In genomic region chr19:17456127-17456526, GRCh38 we compare ENCODE assay signal across 40 cellular contexts. TPM values are rescaled to one million over a fixed set of nuclear protein-coding genes. Genes with fewer than 3 reads are reported as not detected.
"Had no signal": no experiment of that assay in that cellular context is flagged by ENCODE, and none has a peak within 500 bp of the region (broad histone marks: within the 10 kb centered on the region; RNA-seq: fewer than 3 reads in every experiment).

No MANE protein-coding gene starts in this region.

- H3K27me3 ChIP-seq: ascending aorta had no signal

- H3K36me3 Mint-ChIP-seq: activated naive CD4-positive, alpha-beta T cell treated with anti-CD3 and anti-CD28 coated beads, Interleukin-2, amount 10 ng/mL, durations not matched to agents 7 days and 5 days; activated naive CD8-positive, alpha-beta T cell treated with anti-CD3 and anti-CD28 coated beads, Interleukin-2, amount 10 ng/mL, durations not matched to agents 7 days and 5 days; naive B cell; stimulated activated memory B cell treated with anti-CD40 and anti-IgM and Interleukin-4, amounts not matched to agents 10 μg/mL and 1 μg/mL and 100 μg/mL, for 72 hours; WTC11 had no signal

- H3K79me2 ChIP-seq: parathyroid adenoma had no signal

- H3K4me3 ChIP-seq: ascending aorta, coronary artery, left lung, lower lobe of right lung, mucosa of descending colon, right atrium auricular region, smooth muscle cell, upper lobe of left lung, vagina had no signal

- DNase-seq: activated CD4-positive, alpha-beta memory T cell treated with anti-CD3 and anti-CD28 coated beads, Interleukin-2, amount 10 ng/mL, durations not matched to agents 7 days and 5 days; activated CD4-positive, alpha-beta T cell treated with anti-CD3 and anti-CD28 coated beads for 1 hour; activated CD4-positive, alpha-beta T cell treated with anti-CD3 and anti-CD28 coated beads, Interleukin-2, amount 10 ng/mL, durations not matched to agents 7 days and 5 days; activated CD8-positive, alpha-beta memory T cell treated with anti-CD3 and anti-CD28 coated beads, Interleukin-2, amount 50 U/mL, for 48 hours; activated gamma-delta T cell; activated naive CD4-positive, alpha-beta T cell treated with anti-CD3 and anti-CD28 coated beads, Interleukin-2, amount 10 ng/mL, durations not matched to agents 7 days and 5 days; activated naive CD8-positive, alpha-beta T cell treated with anti-CD3 and anti-CD28 coated beads, Interleukin-2, amount 10 ng/mL, durations not matched to agents 7 days and 5 days; activated T-cell treated with anti-CD3 and anti-CD28 coated beads, Interleukin-2, amount 50 U/mL, for 24 hours; brain microvascular endothelial cell; effector memory CD8-positive, alpha-beta T cell; foreskin fibroblast; head of caudate nucleus; hippocampal formation; left lung; lower lobe of right lung; mucosa of descending colon; naive B cell; nucleus accumbens; stimulated activated CD4-positive, alpha-beta T cell treated with anti-CD3 and anti-CD28 coated beads, Interleukin-1b, Interleukin-23, amount 100 ng/mL, for 48 hours; stimulated activated CD4-positive, alpha-beta T cell treated with anti-CD3 and anti-CD28 coated beads, Interleukin-4, amount 100 ng/mL, for 4 hours; stimulated activated CD8-positive, alpha-beta memory T cell treated with anti-CD3 and anti-CD28 coated beads, Interleukin-4, amount 100 ng/mL, for 48 hours; stimulated activated naive CD8-positive, alpha-beta T cell treated with anti-CD3 and anti-CD28 coated beads, Interleukin-15, amount 100 ng/mL, for 72 hours; substantia nigra; T-helper 2 cell had no signal

- H3K4me1 ChIP-seq: left lung, lower lobe of right lung, parathyroid adenoma had no signal

- H3K4me3 Mint-ChIP-seq: activated CD4-positive, alpha-beta memory T cell treated with anti-CD3 and anti-CD28 coated beads, Interleukin-2, amount 10 ng/mL, durations not matched to agents 7 days and 5 days; activated CD4-positive, alpha-beta T cell treated with anti-CD3 and anti-CD28 coated beads, Interleukin-2, amount 10 ng/mL, durations not matched to agents 7 days and 5 days; activated naive CD4-positive, alpha-beta T cell treated with anti-CD3 and anti-CD28 coated beads, Interleukin-2, amount 10 ng/mL, durations not matched to agents 7 days and 5 days; activated naive CD8-positive, alpha-beta T cell treated with anti-CD3 and anti-CD28 coated beads, Interleukin-2, amount 10 ng/mL, durations not matched to agents 7 days and 5 days; activated T-cell treated with anti-CD3 and anti-CD28 coated beads, Interleukin-2, amount 50 U/mL, for 24 hours; effector memory CD8-positive, alpha-beta T cell; naive B cell; nephron progenitor cell; stimulated activated memory B cell treated with anti-CD40 and anti-IgM and Interleukin-4, amounts not matched to agents 10 μg/mL and 1 μg/mL and 100 μg/mL, for 72 hours; stimulated activated naive CD8-positive, alpha-beta T cell treated with anti-CD3 and anti-CD28 coated beads, Interleukin-15, amount 100 ng/mL, for 72 hours had no signal

- H3K4me2 ChIP-seq: smooth muscle cell had no signal

- H3K36me3 ChIP-seq: ascending aorta, brain microvascular endothelial cell, left lung, lower lobe of right lung, right atrium auricular region, upper lobe of left lung, vagina had no signal

- H3K9me3 ChIP-seq: ascending aorta, left lung, lower lobe of right lung, mucosa of descending colon, right atrium auricular region, upper lobe of left lung, vagina had no signal

- H3K4me1 Mint-ChIP-seq: activated CD4-positive, alpha-beta T cell treated with anti-CD3 and anti-CD28 coated beads, Interleukin-2, amount 10 ng/mL, durations not matched to agents 7 days and 5 days; activated naive CD8-positive, alpha-beta T cell treated with anti-CD3 and anti-CD28 coated beads, Interleukin-2, amount 10 ng/mL, durations not matched to agents 7 days and 5 days had no signal

- H3K27ac ChIP-seq: ascending aorta, brain microvascular endothelial cell, coronary artery, left lung, lower lobe of right lung, parathyroid adenoma, right atrium auricular region, upper lobe of left lung, vagina had no signal

- H3K9ac ChIP-seq: parathyroid adenoma had no signal

- H3K27ac Mint-ChIP-seq: activated CD4-positive, alpha-beta memory T cell treated with anti-CD3 and anti-CD28 coated beads, Interleukin-2, amount 10 ng/mL, durations not matched to agents 7 days and 5 days; activated CD4-positive, alpha-beta T cell treated with anti-CD3 and anti-CD28 coated beads, Interleukin-2, amount 10 ng/mL, durations not matched to agents 7 days and 5 days; activated naive CD4-positive, alpha-beta T cell treated with anti-CD3 and anti-CD28 coated beads, Interleukin-2, amount 10 ng/mL, durations not matched to agents 7 days and 5 days; activated naive CD8-positive, alpha-beta T cell treated with anti-CD3 and anti-CD28 coated beads, Interleukin-2, amount 10 ng/mL, durations not matched to agents 7 days and 5 days; activated T-cell treated with anti-CD3 and anti-CD28 coated beads, Interleukin-2, amount 50 U/mL, for 24 hours; effector memory CD8-positive, alpha-beta T cell; naive B cell; nephron progenitor cell; stimulated activated memory B cell treated with anti-CD40 and anti-IgM and Interleukin-4, amounts not matched to agents 10 μg/mL and 1 μg/mL and 100 μg/mL, for 72 hours; stimulated activated naive CD8-positive, alpha-beta T cell treated with anti-CD3 and anti-CD28 coated beads, Interleukin-15, amount 100 ng/mL, for 72 hours; WTC11 had no signal

- H3K9me3 Mint-ChIP-seq: activated CD4-positive, alpha-beta memory T cell treated with anti-CD3 and anti-CD28 coated beads, Interleukin-2, amount 10 ng/mL, durations not matched to agents 7 days and 5 days; activated naive CD4-positive, alpha-beta T cell treated with anti-CD3 and anti-CD28 coated beads, Interleukin-2, amount 10 ng/mL, durations not matched to agents 7 days and 5 days; activated naive CD8-positive, alpha-beta T cell treated with anti-CD3 and anti-CD28 coated beads, Interleukin-2, amount 10 ng/mL, durations not matched to agents 7 days and 5 days; activated T-cell treated with anti-CD3 and anti-CD28 coated beads, Interleukin-2, amount 50 U/mL, for 24 hours; effector memory CD8-positive, alpha-beta T cell; naive B cell; stimulated activated memory B cell treated with anti-CD40 and anti-IgM and Interleukin-4, amounts not matched to agents 10 μg/mL and 1 μg/mL and 100 μg/mL, for 72 hours had no signal

RNA-seq across cellular contexts. Expression of gene NXNL1, which starts 4.6 kb away (rescaled TPM):
- total RNA-seq: activated CD4-positive, alpha-beta memory T cell treated with anti-CD3 and anti-CD28 coated beads, Interleukin-2, amount 10 ng/mL, durations not matched to agents 7 days and 5 days; activated CD4-positive, alpha-beta T cell treated with anti-CD3 and anti-CD28 coated beads, Interleukin-2, amount 10 ng/mL, durations not matched to agents 7 days and 5 days; activated naive CD8-positive, alpha-beta T cell treated with anti-CD3 and anti-CD28 coated beads, Interleukin-2, amount 10 ng/mL, durations not matched to agents 7 days and 5 days; ascending aorta; cerebellum; esophagus mucosa; left lung; lower lobe of right lung; mucosa of descending colon; pulmonary artery endothelial cell; right atrium auricular region; upper lobe of left lung; vagina; WTC11 had no signal
- polyA plus RNA-seq: smooth muscle cell, thymus had no signal

RNA-seq across cellular contexts. Expression of gene TMEM221, which starts 7.7 kb away (rescaled TPM):
- total RNA-seq: activated CD4-positive, alpha-beta memory T cell treated with anti-CD3 and anti-CD28 coated beads, Interleukin-2, amount 10 ng/mL, durations not matched to agents 7 days and 5 days; activated CD4-positive, alpha-beta T cell treated with anti-CD3 and anti-CD28 coated beads, Interleukin-2, amount 10 ng/mL, durations not matched to agents 7 days and 5 days; activated naive CD8-positive, alpha-beta T cell treated with anti-CD3 and anti-CD28 coated beads, Interleukin-2, amount 10 ng/mL, durations not matched to agents 7 days and 5 days; ascending aorta; cardiac septum; esophagus mucosa; left lung; lower lobe of right lung; mesenteric fat pad; pulmonary artery endothelial cell had no signal
